In genomic region chr12:48822139-48822538, GRCh38 we compare ENCODE assay signal across 17 cellular contexts. TPM values are rescaled to one million over a fixed set of nuclear protein-coding genes. Genes with fewer than 3 reads are reported as not detected.
DNase-seq lines count a peak whose midpoint lies in the region; ATAC-seq and TF ChIP-seq lines count a peak whose summit lies in the region.
"Had no signal": no experiment of that assay in that cellular context is flagged by ENCODE, and none has a peak within 500 bp of the region (broad histone marks: within the 10 kb centered on the region; RNA-seq: fewer than 3 reads in every experiment).

No MANE protein-coding gene starts in this region.

- peaks cover 16% of the 10 kb centered on the region for H3F3A ChIP-seq in neural progenitor cell (ENCODE audit: low read depth)

- ATAC-seq in left colon, result peak; percentile 2
- ATAC-seq in HG03196 (IDR thresholded peaks at IDR 0.05; ENCODE audit: unreplicated experiment), result no peak
- ATAC-seq: A549, HepG2 had no signal

- H3K9me3 ChIP-seq in neural progenitor cell (ENCODE audit: low read depth) (no peaks in the 10 kb centered on the region), ovary (no peaks in the 10 kb centered on the region)
- H3K9me3 ChIP-seq: A549 had no signal

- no peak for TF ChIP-seq EP300 in ovary (IDR thresholded peaks at IDR 0.05)

- 90 to 93% (median 90%) methylated on average over 5 of the region's 5 CpGs for WGBS in ovary, 3 donors

- H2AFZ ChIP-seq in neural progenitor cell (replicated peaks), result no peak overlapping the region

- no peak overlapping the region for H3K9ac ChIP-seq in neural progenitor cell

- H3K27ac ChIP-seq in neural progenitor cell (no peak overlapping the region), ovary (no peak overlapping the region)
- H3K27ac ChIP-seq: A549, C4-2B had no signal

- H3K27me3 ChIP-seq in neural progenitor cell (peaks cover 8% of the 10 kb centered on the region), ovary (no peaks in the 10 kb centered on the region)

- peaks cover 14% of the 10 kb centered on the region for H4K20me1 ChIP-seq in neural progenitor cell (ENCODE audit: low read depth)

- peaks cover 17% of the 10 kb centered on the region for H3K4me1 ChIP-seq in neural progenitor cell
- peaks cover 7% of the 10 kb centered on the region for H3K4me1 ChIP-seq in ovary (ENCODE audit: insufficient read depth)

- intact Hi-C loops in left colon (cut with DNase I, micrococcal nuclease) (no loop called here), ovary (cut with DNase I) (no loop called here), posterior vena cava (cut with DNase I) (no loop called here)

- TF ChIP-seq CTCF in brain (conservative IDR thresholded peaks at IDR 0.05) (no peak), neural progenitor cell (IDR thresholded peaks at IDR 0.05) (no peak), ovary (IDR thresholded peaks at IDR 0.05) (no peak)

- H3K9me3 Mint-ChIP-seq in brain (no peaks in the 10 kb centered on the region), neural progenitor cell (no peaks in the 10 kb centered on the region)
- H3K9me3 Mint-ChIP-seq: CD4-positive, alpha-beta memory T cell; H9; IgD-negative memory B cell had no signal

- H3K4me1 Mint-ChIP-seq in brain (peaks cover 44% of the 10 kb centered on the region), neural progenitor cell (peaks cover 20% of the 10 kb centered on the region)

- H3K36me3 Mint-ChIP-seq in brain, result peaks cover 32% of the 10 kb centered on the region
- peaks cover 25% of the 10 kb centered on the region for H3K36me3 Mint-ChIP-seq in neural progenitor cell
- H3K36me3 Mint-ChIP-seq: IgD-negative memory B cell had no signal

- H3K79me2 ChIP-seq in neural progenitor cell (ENCODE audit: low read depth), result peaks cover 12% of the 10 kb centered on the region

- H3K4me3 Mint-ChIP-seq in brain (peak overlapping the region in 4 of 5 experiments; percentile 6 to 58 (median 54)), neural progenitor cell (peak overlapping the region; percentile 9)
- H3K4me3 Mint-ChIP-seq: H9 had no signal

- H3K27ac Mint-ChIP-seq in brain (peak overlapping the region in 4 of 5 experiments; percentile 41 to 81 (median 74)), neural progenitor cell (no peak overlapping the region)
- H3K27ac Mint-ChIP-seq: IgD-negative memory B cell had no signal

- no peak overlapping the region for H3K4me2 ChIP-seq in neural progenitor cell
- H3K4me2 ChIP-seq: A549 had no signal

- no peak overlapping the region for H3K4me3 ChIP-seq in neural progenitor cell
- no peak overlapping the region for H3K4me3 ChIP-seq in ovary
- H3K4me3 ChIP-seq: A549 had no signal

- H3K27me3 Mint-ChIP-seq in brain, result peaks cover 9% of the 10 kb centered on the region
- peaks cover 7% of the 10 kb centered on the region for H3K27me3 Mint-ChIP-seq in neural progenitor cell (ENCODE audit: insufficient read depth, low read depth)
- H3K27me3 Mint-ChIP-seq: CD4-positive, alpha-beta memory T cell had no signal

- no peak for TF ChIP-seq POLR2A in ovary (IDR thresholded peaks at IDR 0.05)

- H3K36me3 ChIP-seq in neural progenitor cell (no peaks in the 10 kb centered on the region), ovary (no peaks in the 10 kb centered on the region)

- DNase-seq in left colon (no peak), neural progenitor cell (ENCODE audit: low spot score) (no peak), OCI-M2 (lab: John Stamatoyannopoulos, UW; ENCODE audit: unreplicated experiment) (no peak), ovary (no peak), posterior vena cava (ENCODE audit: low spot score) (no peak)
- DNase-seq: AML-193; Calu3; CD4-positive, alpha-beta memory T cell; GF-D8; GOT3; H9 had no signal

RNA-seq across cellular contexts. Expression of gene CACNB3, which starts 3.8 kb away (rescaled TPM):
- polyA plus RNA-seq in brain (ENCODE audit: insufficient read depth, low read depth, low replicate concordance) (113 TPM), ovary (10 to 100 TPM; 29.5 to 50.5 TPM)
- total RNA-seq in left colon (10 to 100 TPM; 36.0 to 47.9 TPM), neural progenitor cell (ENCODE audit: low replicate concordance) (25.0 and 31.3 TPM in 2 replicates), ovary (100 to 1,000 TPM in 3 of 7 donors, 10 to 100 TPM in 4; 24.1 to 162 (median 92.3) TPM), posterior vena cava (10 to 100 TPM; 11.8 to 23.8 TPM)

RNA-seq across cellular contexts. Expression of gene DDX23, which starts 29.8 kb away (rescaled TPM):
- 92.9 TPM for polyA plus RNA-seq in brain (ENCODE audit: insufficient read depth, low read depth, low replicate concordance)
- total RNA-seq in left colon, result 10 to 100 TPM; 74.6 to 79.8 TPM
- total RNA-seq in neural progenitor cell (ENCODE audit: low replicate concordance), result 95.6 and 109 TPM in 2 replicates
- 10 to 100 TPM; 48.0 to 82.2 (median 70.5) TPM for total RNA-seq in ovary
- polyA plus RNA-seq in ovary, result 100 to 1,000 TPM in 1 of 2 donors, 10 to 100 TPM in 1; 60.0 to 108 TPM
- 10 to 100 TPM; 40.7 to 48.6 TPM for total RNA-seq in posterior vena cava

RNA-seq across cellular contexts. Expression of gene ADCY6, which starts 33.2 kb away (rescaled TPM):
- 8.9 TPM for polyA plus RNA-seq in brain (ENCODE audit: insufficient read depth, low read depth, low replicate concordance)
- total RNA-seq in left colon, result 100 to 1,000 TPM; 103 to 130 TPM
- total RNA-seq in neural progenitor cell (ENCODE audit: low replicate concordance), result 22.4 and 42.4 TPM in 2 replicates
- 10 to 100 TPM; 14.8 to 83.3 (median 51.9) TPM for total RNA-seq in ovary
- polyA plus RNA-seq in ovary, result 10 to 100 TPM; 25.4 to 28.1 TPM
- total RNA-seq in posterior vena cava, result 10 to 100 TPM; 31.6 to 39.2 TPM
- total RNA-seq: CD4-positive, alpha-beta memory T cell had no signal
- polyA plus RNA-seq: CD4-positive, alpha-beta memory T cell; IgD-negative memory B cell had no signal

RNA-seq across cellular contexts. Expression of gene RND1, which starts 43.5 kb away (rescaled TPM):
- polyA plus RNA-seq in brain (ENCODE audit: insufficient read depth, low read depth, low replicate concordance) (11.6 TPM), ovary (1 to 10 TPM; 1.2 to 2.1 TPM)
- total RNA-seq in left colon (1 to 10 TPM; 2.1 to 8.6 TPM), neural progenitor cell (ENCODE audit: low replicate concordance) (9.8 and 16.7 TPM in 2 replicates), ovary (1 to 10 TPM in 1 of 7 donors, under 1 TPM in 6; 0.23 to 3.8 (median 0.38) TPM), posterior vena cava (under 1 TPM; 0.29 to 0.32 TPM)
